10 cellular contexts compared by ENCODE assay signal in genomic region chr16:68490829-68491575, GRCh38. TPM values are rescaled to one million over a fixed set of nuclear protein-coding genes. Genes with fewer than 3 reads are reported as not detected.
DNase-seq lines count a peak whose midpoint lies in the region; FAIRE-seq and TF ChIP-seq lines count a peak whose summit lies in the region.
"Had no signal": no experiment of that assay in that cellular context is flagged by ENCODE, and none has a peak within 500 bp of the region (broad histone marks: within the 10 kb centered on the region; RNA-seq: fewer than 3 reads in every experiment).

No MANE protein-coding gene starts in this region.

- DNase-seq in DMS79 (lab: John Stamatoyannopoulos, UW) (peak; percentile 44), HTR-8/SVneo (ENCODE audit: insufficient read length, low spot score) (peak; percentile 89), astrocyte of the spinal cord (ENCODE audit: low read depth, low spot score) (peak; percentile 29), mucosa of gallbladder (ENCODE audit: low spot score) (peak; percentile 88), AML-193 (lab: John Stamatoyannopoulos, UW) (no peak), glutamatergic neuron (no peak), NCI-H128 (lab: John Stamatoyannopoulos, UW; ENCODE audit: unreplicated experiment) (no peak), coronary artery (ENCODE audit: low spot score) (no peak)
- DNase-seq: heart right ventricle; stimulated activated CD4-positive, alpha-beta T cell treated with anti-CD3 and anti-CD28 coated beads, Interleukin-4, amount 100 ng/mL, for 1 hour had no signal

- no peaks in the 10 kb centered on the region for H3K36me3 Mint-ChIP-seq in glutamatergic neuron (ENCODE audit: unreplicated experiment)

- no peak overlapping the region for H3K27ac Mint-ChIP-seq in glutamatergic neuron (ENCODE audit: unreplicated experiment)

- TF ChIP-seq CTCF in astrocyte of the spinal cord (IDR thresholded peaks at IDR 0.05; ENCODE audit: low read depth, low read length) (no peak), glutamatergic neuron (IDR thresholded peaks at IDR 0.05; ENCODE audit: partially characterized antibody, unreplicated experiment) (no peak), coronary artery (IDR thresholded peaks at IDR 0.05) (no peak)

- in situ Hi-C loops in astrocyte of the spinal cord (cut with HindIII; ENCODE audit: low sequenced_read_pairs): no loop called here

- H3K4me3 ChIP-seq in astrocyte of the spinal cord (ENCODE audit: low read depth, low read length) (no peak overlapping the region), coronary artery (no peak overlapping the region)
- H3K4me3 ChIP-seq: heart right ventricle had no signal

- no peak overlapping the region for H3K4me3 Mint-ChIP-seq in glutamatergic neuron (ENCODE audit: unreplicated experiment)

- no peaks in the 10 kb centered on the region for H3K27me3 Mint-ChIP-seq in glutamatergic neuron (ENCODE audit: unreplicated experiment)

- H3K27ac ChIP-seq in coronary artery: no peak overlapping the region
- H3K27ac ChIP-seq: heart right ventricle had no signal

- H3K4me1 Mint-ChIP-seq in glutamatergic neuron (ENCODE audit: low read depth, unreplicated experiment): peaks cover 5% of the 10 kb centered on the region

- no peaks in the 10 kb centered on the region for H3K9me3 Mint-ChIP-seq in glutamatergic neuron (ENCODE audit: unreplicated experiment)

- peak; percentile 96 for FAIRE-seq in HTR-8/SVneo (lab: Jason Lieb, UNC)

RNA-seq across cellular contexts. Expression of gene SMPD3, which starts 42.7 kb away (rescaled TPM):
- total RNA-seq in mucosa of gallbladder (225 TPM), glutamatergic neuron (ENCODE audit: unreplicated experiment) (85.4 TPM)

RNA-seq across cellular contexts. Expression of gene ZFP90, which starts 48.1 kb away (rescaled TPM):
- total RNA-seq in mucosa of gallbladder (24.2 TPM), glutamatergic neuron (ENCODE audit: unreplicated experiment) (87.0 TPM)

Comparison
In these comparisons a context has a peak if more than half of its experiments do, and no peak if none do; other contexts are left out.
1. DNase-seq: peak in DMS79 (single experiment), HTR-8/SVneo (single experiment), astrocyte of the spinal cord (single experiment) and mucosa of gallbladder (single experiment); none in AML-193 (0 of 2), glutamatergic neuron (single experiment), NCI-H128 (single experiment) and coronary artery (single experiment).